Comparison of ENCODE assay signal across 1 cellular context in genomic region chr2:15591692-15592463, GRCh38.
TF ChIP-seq lines count a peak whose summit lies in the region.

DDX1 (plus strand) TSS chr2:15591868; CDS start chr2:15591934, 66 bp downstream.

TF ChIP-seq in K562, 482 proteins besides CTCF, POLR2A, EP300 and RAD21 (continued from another document):
- TF ChIP-seq HMGXB4 (CRISPR knock-in tag; IDR thresholded peaks at IDR 0.05) (0 out of 2 replicates have a peak, but pooled peaks have one; percentile 35), PKNOX1 (IDR thresholded peaks at IDR 0.05) (peak; percentile 62; the same call in 1 of the 2 replicates), ZNF217 (CRISPR knock-in tag; IDR thresholded peaks at IDR 0.05) (no peak), SLC30A9 (CRISPR knock-in tag; IDR thresholded peaks at IDR 0.05) (no peak), RBFOX2 (IDR thresholded peaks at IDR 0.05; ENCODE audit: low read depth, low read length) (peak; percentile 97), E2F3 (CRISPR knock-in tag; IDR thresholded peaks at IDR 0.05) (peak; percentile 86), GTF2F1 (IDR thresholded peaks at IDR 0.05; ENCODE audit: low read depth, low read length) (peak; percentile 61; the same call in 1 of the 2 replicates), NR4A1 (CRISPR knock-in tag; IDR thresholded peaks at IDR 0.05) (no peak), NR4A1 (tag; IDR thresholded peaks at IDR 0.05) (peak; percentile 64), STAT5A (IDR thresholded peaks at IDR 0.05; ENCODE audit: borderline replicate concordance, low read length) (peak; percentile 58; the same call in 1 of the 2 replicates), SMAD1 (IDR thresholded peaks at IDR 0.05; ENCODE audit: low read depth, low read length, partially characterized antibody) (peak; percentile 80), EP400 (IDR thresholded peaks at IDR 0.05) (peak; percentile 98), HMGN3 (IDR thresholded peaks at IDR 0.05; ENCODE audit: borderline replicate concordance, extremely low read depth, insufficient read length, low read depth, low read length) (peak; percentile 95), NR2C2 (CRISPR knock-in tag; IDR thresholded peaks at IDR 0.05) (peak; percentile 81; the same call in 1 of the 2 replicates), NR2C2 (tag; IDR thresholded peaks at IDR 0.05) (peak; percentile 87), ZNF408 (CRISPR knock-in tag; IDR thresholded peaks at IDR 0.05; ENCODE audit: low read depth) (no peak), YY1 (IDR thresholded peaks at IDR 0.05; ENCODE audit: borderline replicate concordance in 1 of 3, control insufficient read depth in 1 of 3, extremely low read depth in 1 of 3, insufficient read depth in 3 of 3, insufficient read length in 1 of 3, insufficient replicate concordance in 2 of 3, low read depth in 1 of 3, low read length in 2 of 3) (peak; percentile 53 to 92 (median 91)), CGGBP1 (CRISPR knock-in tag; IDR thresholded peaks at IDR 0.05) (peak; percentile 67; the same call in 1 of the 2 replicates), ZC3H4 (CRISPR knock-in tag; IDR thresholded peaks at IDR 0.05; ENCODE audit: borderline replicate concordance) (no peak), KAT8 (IDR thresholded peaks at IDR 0.05; ENCODE audit: low read depth) (no peak), KLF1 (tag; IDR thresholded peaks at IDR 0.05) (peak; percentile 48; the same call in 1 of the 2 replicates), ZNF436 (CRISPR knock-in tag; IDR thresholded peaks at IDR 0.05) (0 out of 2 replicates have a peak, but pooled peaks have one; percentile 24), ZKSCAN1 (IDR thresholded peaks at IDR 0.05; ENCODE audit: low read depth, low read length) (peak; percentile 78), FOXP1 (CRISPR knock-in tag; IDR thresholded peaks at IDR 0.05) (peak; percentile 93), ZNF395 (CRISPR knock-in tag; IDR thresholded peaks at IDR 0.05) (peak; percentile 85; the same call in 1 of the 2 replicates), TGIF2 (CRISPR knock-in tag; IDR thresholded peaks at IDR 0.05) (peak; percentile 84; the same call in 1 of the 2 replicates), HEY1 (CRISPR knock-in tag; IDR thresholded peaks at IDR 0.05; ENCODE audit: borderline replicate concordance) (no peak), ZNF431 (CRISPR knock-in tag; IDR thresholded peaks at IDR 0.05) (peak; percentile 80), GMEB1 (CRISPR knock-in tag; IDR thresholded peaks at IDR 0.05) (peak; percentile 77), BCOR (IDR thresholded peaks at IDR 0.05) (no peak), HDAC2 (IDR thresholded peaks at IDR 0.05) (no peak), GATA2 (CRISPR knock-in tag; IDR thresholded peaks at IDR 0.05) (no peak), RERE (CRISPR knock-in tag; IDR thresholded peaks at IDR 0.05; ENCODE audit: borderline replicate concordance) (0 out of 2 replicates have a peak, but pooled peaks have one; percentile 36), CHD2 (IDR thresholded peaks at IDR 0.05; ENCODE audit: low read depth, low read length) (peak; percentile 10; the same call in 1 of the 2 replicates), ZNF212 (CRISPR knock-in tag; IDR thresholded peaks at IDR 0.05) (0 out of 2 replicates have a peak, but pooled peaks have one; percentile 67), BMI1 (IDR thresholded peaks at IDR 0.05; ENCODE audit: low read length) (no peak), GABPA (tag; conservative IDR thresholded peaks at IDR 0.05; ENCODE audit: low read depth) (peak; percentile 99), ZNF24 (IDR thresholded peaks at IDR 0.05) (peak; percentile 76), ATF6 (CRISPR knock-in tag; IDR thresholded peaks at IDR 0.05) (0 out of 2 replicates have a peak, but pooled peaks have one; percentile 36), PTRF (tag; IDR thresholded peaks at IDR 0.05) (no peak), MTF1 (CRISPR knock-in tag; IDR thresholded peaks at IDR 0.05; ENCODE audit: borderline replicate concordance) (no peak), SRSF3 (IDR thresholded peaks at IDR 0.05; ENCODE audit: insufficient read depth, low read length) (no peak), CBX2 (IDR thresholded peaks at IDR 0.05; ENCODE audit: insufficient read depth, low read length, poor library complexity, severe bottlenecking) (no peak), L3MBTL2 (IDR thresholded peaks at IDR 0.05) (peak; percentile 78), TCF7L2 (IDR thresholded peaks at IDR 0.05; ENCODE audit: low read depth, low read length) (no peak), DNMT1 (IDR thresholded peaks at IDR 0.05) (no peak), PHF8 (IDR thresholded peaks at IDR 0.05; ENCODE audit: borderline replicate concordance, low read length) (peak; percentile 95), BCLAF1 (IDR thresholded peaks at IDR 0.05; ENCODE audit: borderline replicate concordance in 1 of 2, control insufficient read depth in 1 of 2, low read depth in 2 of 2, low read length in 1 of 2) (peak in 1 of 2 experiments; percentile 97; a peak in 2 of 4 replicates), SMC3 (conservative IDR thresholded peaks at IDR 0.05; ENCODE audit: insufficient read depth, low read depth, low read length) (no peak), FOSL1 (tag; conservative IDR thresholded peaks at IDR 0.05) (no peak), NR1H2 (CRISPR knock-in tag; IDR thresholded peaks at IDR 0.05) (peak; percentile 86; the same call in 1 of the 2 replicates), CREM (IDR thresholded peaks at IDR 0.05; ENCODE audit: low read depth) (peak; percentile 85), PCBP1 (IDR thresholded peaks at IDR 0.05; ENCODE audit: low read depth, low read length, poor library complexity, severe bottlenecking) (peak; percentile 96)
TF ChIP-seq in K562: peak in this region for 179.
